9 cellular contexts compared by ENCODE assay signal in the genomic region with DNA sequence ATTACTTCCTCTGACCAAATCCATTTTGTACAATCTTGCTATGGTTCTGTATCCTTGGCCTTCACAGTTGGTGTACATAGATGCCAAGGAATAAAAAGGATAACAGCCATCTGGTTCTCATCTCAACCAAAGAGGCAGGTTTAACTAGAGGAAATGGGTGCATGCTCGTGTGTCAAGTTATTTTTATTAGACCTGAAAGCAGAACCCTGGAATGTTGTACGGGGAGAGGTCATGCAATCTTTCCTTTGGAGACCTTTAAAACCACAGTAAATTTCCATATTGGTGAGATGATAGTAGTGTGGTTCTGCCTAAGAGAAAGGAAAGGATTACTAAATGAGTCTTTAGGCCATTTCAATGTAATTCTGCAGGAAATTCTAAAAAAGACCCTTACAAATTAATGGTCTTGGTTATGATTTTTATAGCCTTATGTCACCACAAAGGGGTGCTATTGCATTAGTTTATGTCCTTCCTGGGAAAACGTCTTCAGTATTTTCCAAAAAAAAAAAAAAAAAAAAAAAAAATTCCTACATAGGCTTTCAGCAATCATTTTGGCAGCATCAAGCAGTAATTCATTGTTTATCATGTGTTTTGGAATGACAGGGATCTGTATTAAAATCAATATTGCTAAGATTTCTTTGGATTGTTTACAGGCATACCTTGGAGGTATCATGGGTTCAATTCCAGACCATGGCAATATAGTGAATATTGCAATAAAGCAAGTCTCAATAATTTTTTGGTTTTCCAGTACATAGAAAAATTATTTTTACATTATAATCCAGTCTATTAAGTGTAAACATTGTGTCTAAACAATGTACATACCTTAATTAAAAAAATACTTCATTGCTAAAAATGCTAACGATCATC.
DNase-seq lines count a peak whose midpoint lies in the region; ATAC-seq, FAIRE-seq and TF ChIP-seq lines count a peak whose summit lies in the region.
"Had no signal": no experiment of that assay in that cellular context is flagged by ENCODE, and none has a peak within 500 bp of the region (broad histone marks: within the 10 kb centered on the region; RNA-seq: fewer than 3 reads in every experiment).

No MANE protein-coding gene starts in this region.

- no peak for TF ChIP-seq POLR2A in testis (IDR thresholded peaks at IDR 0.05)

- DNase-seq in NCI-H2196 (lab: John Stamatoyannopoulos, UW; ENCODE audit: unreplicated experiment) (peak; percentile 7), NCI-H2196 treated with DMSO at 0.1 percent for 48 hours (lab: John Stamatoyannopoulos, UW; ENCODE audit: unreplicated experiment) (no peak), RCC 7860 (ENCODE audit: low spot score) (peak; percentile 12), fibroblast of villous mesenchyme (ENCODE audit: low read depth) (peak; percentile 70), testis (no peak), ecto neural progenitor cell (ENCODE audit: low spot score) (no peak), GM19240 (ENCODE audit: insufficient read length, low spot score) (no peak)
- DNase-seq: NCI-H226 had no signal

- 53 to 56% methylated on average over 4 of the region's 4 CpGs for WGBS in testis, 2 donors

- H3K27me3 ChIP-seq in testis, result no peaks in the 10 kb centered on the region

- no peaks in the 10 kb centered on the region for H3K4me1 ChIP-seq in testis

- TF ChIP-seq CTCF in fibroblast of villous mesenchyme (IDR thresholded peaks at IDR 0.05; ENCODE audit: insufficient read depth, low read depth, low read length) (peak; percentile 49), testis (IDR thresholded peaks at IDR 0.05) (peak in 2 of 3 experiments; percentile 6 to 32)

- no peak for ATAC-seq in GM19324 (IDR thresholded peaks at IDR 0.05; ENCODE audit: low FRiP score, unreplicated experiment)

- no peaks in the 10 kb centered on the region for H3K9me3 ChIP-seq in testis

- H3K27ac ChIP-seq in testis, result no peak overlapping the region

- no peak overlapping the region for H3K4me3 ChIP-seq in fibroblast of villous mesenchyme (ENCODE audit: low read depth, low read length)
- H3K4me3 ChIP-seq in testis, result no peak overlapping the region

- peak; percentile 59 for FAIRE-seq in RCC 7860 (lab: Jason Lieb, UNC)

- intact Hi-C loops in testis (cut with DNase I; ENCODE audit: low total_unique reads), result loop anchor here (10.0 kb wide), 1 partner anchor 124 kb away; no protein-coding TSS in a partner anchor

- H3K36me3 ChIP-seq in testis (ENCODE audit: low read depth, missing control alignments), result no peaks in the 10 kb centered on the region

Comparison
In these comparisons a context has a peak if more than half of its experiments do, and no peak if none do; other contexts are left out.
1. DNase-seq: peak in NCI-H2196 (single experiment), RCC 7860 (single experiment) and fibroblast of villous mesenchyme (single experiment); none in NCI-H2196 treated with DMSO at 0.1 percent for 48 hours (single experiment), testis (single experiment), ecto neural progenitor cell (single experiment) and GM19240 (single experiment).